1 cellular context compared by ENCODE assay signal in genomic region chr18:6414118-6414722, GRCh38.
TF ChIP-seq lines count a peak whose summit lies in the region.

No MANE protein-coding gene starts in this region.

TF ChIP-seq in HepG2, 621 proteins besides CTCF, POLR2A, EP300 and RAD21 (continued from another document and continues in another):
- TF ChIP-seq SRY (CRISPR knock-in tag; IDR thresholded peaks at IDR 0.05) (no peak), ZSCAN29 (CRISPR knock-in tag; conservative IDR thresholded peaks at IDR 0.05) (no peak), ATF6 (CRISPR knock-in tag; conservative IDR thresholded peaks at IDR 0.05) (no peak), ETV6 (CRISPR knock-in tag; conservative IDR thresholded peaks at IDR 0.05) (no peak), ZNF891 (CRISPR knock-in tag; IDR thresholded peaks at IDR 0.05) (peak; percentile 57; the same call in 1 of the 2 replicates), POLR2AphosphoS2 (IDR thresholded peaks at IDR 0.05; ENCODE audit: low read depth, low read length) (no peak), TCF7 (IDR thresholded peaks at IDR 0.05; ENCODE audit: low read depth) (no peak), CENPX (CRISPR knock-in tag; IDR thresholded peaks at IDR 0.05) (no peak), JUN (CRISPR knock-in tag; IDR thresholded peaks at IDR 0.05) (no peak), ZBTB14 (CRISPR knock-in tag; IDR thresholded peaks at IDR 0.05) (peak; percentile 51; the same call in 1 of the 2 replicates), CBX1 (IDR thresholded peaks at IDR 0.05; ENCODE audit: low read depth) (no peak), ISL2 (CRISPR knock-in tag; IDR thresholded peaks at IDR 0.05) (no peak), ZNF790 (CRISPR knock-in tag; IDR thresholded peaks at IDR 0.05; ENCODE audit: borderline replicate concordance) (peak; percentile 78; the same call in 1 of the 2 replicates), HOMEZ (CRISPR knock-in tag; IDR thresholded peaks at IDR 0.05; ENCODE audit: low read depth) (no peak), SALL1 (CRISPR knock-in tag; IDR thresholded peaks at IDR 0.05) (peak; percentile 33; the same call in 1 of the 2 replicates), RBM39 (IDR thresholded peaks at IDR 0.05; ENCODE audit: low read depth, low read length, poor library complexity, severe bottlenecking) (peak; percentile 34), PLRG1 (conservative IDR thresholded peaks at IDR 0.05) (no peak), BRD4 (CRISPR knock-in tag; IDR thresholded peaks at IDR 0.05) (no peak), CHD2 (IDR thresholded peaks at IDR 0.05; ENCODE audit: low read depth, low read length) (peak; percentile 78), ZNF614 (CRISPR knock-in tag; IDR thresholded peaks at IDR 0.05; ENCODE audit: borderline replicate concordance) (no peak), ZBTB7A (CRISPR knock-in tag; IDR thresholded peaks at IDR 0.05) (no peak), NBN (conservative IDR thresholded peaks at IDR 0.05) (no peak), ZNF598 (CRISPR knock-in tag; IDR thresholded peaks at IDR 0.05; ENCODE audit: borderline replicate concordance) (no peak), ZNF816 (CRISPR knock-in tag; IDR thresholded peaks at IDR 0.05; ENCODE audit: borderline replicate concordance) (no peak), ZNF724P (CRISPR knock-in tag; IDR thresholded peaks at IDR 0.05; ENCODE audit: borderline replicate concordance) (0 out of 2 replicates have a peak, but pooled peaks have one; percentile 55), ZNF484 (CRISPR knock-in tag; IDR thresholded peaks at IDR 0.05; ENCODE audit: borderline replicate concordance, low read depth) (no peak), CERS6 (CRISPR knock-in tag; IDR thresholded peaks at IDR 0.05) (no peak), JUNB (CRISPR knock-in tag; IDR thresholded peaks at IDR 0.05; ENCODE audit: borderline replicate concordance) (no peak), ZFY (CRISPR knock-in tag; IDR thresholded peaks at IDR 0.05) (peak; percentile 38), ZNF263 (CRISPR knock-in tag; IDR thresholded peaks at IDR 0.05) (peak; percentile 44; the same call in 1 of the 2 replicates), ZSCAN20 (CRISPR knock-in tag; IDR thresholded peaks at IDR 0.05; ENCODE audit: borderline replicate concordance) (no peak), MEIS2 (CRISPR knock-in tag; IDR thresholded peaks at IDR 0.05) (0 out of 2 replicates have a peak, but pooled peaks have one; percentile 17), MTA1 (CRISPR knock-in tag; IDR thresholded peaks at IDR 0.05; ENCODE audit: borderline replicate concordance) (no peak), ZNF232 (CRISPR knock-in tag; IDR thresholded peaks at IDR 0.05; ENCODE audit: borderline replicate concordance) (peak; percentile 47; the same call in 1 of the 2 replicates), SNAI1 (CRISPR knock-in tag; IDR thresholded peaks at IDR 0.05; ENCODE audit: borderline replicate concordance) (no peak)
- TF ChIP-seq, protein P1, sequence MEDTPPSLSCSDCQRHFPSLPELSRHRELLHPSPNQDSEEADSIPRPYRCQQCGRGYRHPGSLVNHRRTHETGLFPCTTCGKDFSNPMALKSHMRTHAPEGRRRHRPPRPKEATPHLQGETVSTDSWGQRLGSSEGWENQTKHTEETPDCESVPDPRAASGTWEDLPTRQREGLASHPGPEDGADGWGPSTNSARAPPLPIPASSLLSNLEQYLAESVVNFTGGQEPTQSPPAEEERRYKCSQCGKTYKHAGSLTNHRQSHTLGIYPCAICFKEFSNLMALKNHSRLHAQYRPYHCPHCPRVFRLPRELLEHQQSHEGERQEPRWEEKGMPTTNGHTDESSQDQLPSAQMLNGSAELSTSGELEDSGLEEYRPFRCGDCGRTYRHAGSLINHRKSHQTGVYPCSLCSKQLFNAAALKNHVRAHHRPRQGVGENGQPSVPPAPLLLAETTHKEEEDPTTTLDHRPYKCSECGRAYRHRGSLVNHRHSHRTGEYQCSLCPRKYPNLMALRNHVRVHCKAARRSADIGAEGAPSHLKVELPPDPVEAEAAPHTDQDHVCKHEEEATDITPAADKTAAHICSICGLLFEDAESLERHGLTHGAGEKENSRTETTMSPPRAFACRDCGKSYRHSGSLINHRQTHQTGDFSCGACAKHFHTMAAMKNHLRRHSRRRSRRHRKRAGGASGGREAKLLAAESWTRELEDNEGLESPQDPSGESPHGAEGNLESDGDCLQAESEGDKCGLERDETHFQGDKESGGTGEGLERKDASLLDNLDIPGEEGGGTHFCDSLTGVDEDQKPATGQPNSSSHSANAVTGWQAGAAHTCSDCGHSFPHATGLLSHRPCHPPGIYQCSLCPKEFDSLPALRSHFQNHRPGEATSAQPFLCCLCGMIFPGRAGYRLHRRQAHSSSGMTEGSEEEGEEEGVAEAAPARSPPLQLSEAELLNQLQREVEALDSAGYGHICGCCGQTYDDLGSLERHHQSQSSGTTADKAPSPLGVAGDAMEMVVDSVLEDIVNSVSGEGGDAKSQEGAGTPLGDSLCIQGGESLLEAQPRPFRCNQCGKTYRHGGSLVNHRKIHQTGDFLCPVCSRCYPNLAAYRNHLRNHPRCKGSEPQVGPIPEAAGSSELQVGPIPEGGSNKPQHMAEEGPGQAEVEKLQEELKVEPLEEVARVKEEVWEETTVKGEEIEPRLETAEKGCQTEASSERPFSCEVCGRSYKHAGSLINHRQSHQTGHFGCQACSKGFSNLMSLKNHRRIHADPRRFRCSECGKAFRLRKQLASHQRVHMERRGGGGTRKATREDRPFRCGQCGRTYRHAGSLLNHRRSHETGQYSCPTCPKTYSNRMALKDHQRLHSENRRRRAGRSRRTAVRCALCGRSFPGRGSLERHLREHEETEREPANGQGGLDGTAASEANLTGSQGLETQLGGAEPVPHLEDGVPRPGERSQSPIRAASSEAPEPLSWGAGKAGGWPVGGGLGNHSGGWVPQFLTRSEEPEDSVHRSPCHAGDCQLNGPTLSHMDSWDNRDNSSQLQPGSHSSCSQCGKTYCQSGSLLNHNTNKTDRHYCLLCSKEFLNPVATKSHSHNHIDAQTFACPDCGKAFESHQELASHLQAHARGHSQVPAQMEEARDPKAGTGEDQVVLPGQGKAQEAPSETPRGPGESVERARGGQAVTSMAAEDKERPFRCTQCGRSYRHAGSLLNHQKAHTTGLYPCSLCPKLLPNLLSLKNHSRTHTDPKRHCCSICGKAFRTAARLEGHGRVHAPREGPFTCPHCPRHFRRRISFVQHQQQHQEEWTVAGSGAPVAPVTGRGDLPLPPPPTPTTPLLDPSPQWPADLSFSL (CRISPR knock-in tag; IDR thresholded peaks at IDR 0.05) = no peak
- TF ChIP-seq, protein P2, sequence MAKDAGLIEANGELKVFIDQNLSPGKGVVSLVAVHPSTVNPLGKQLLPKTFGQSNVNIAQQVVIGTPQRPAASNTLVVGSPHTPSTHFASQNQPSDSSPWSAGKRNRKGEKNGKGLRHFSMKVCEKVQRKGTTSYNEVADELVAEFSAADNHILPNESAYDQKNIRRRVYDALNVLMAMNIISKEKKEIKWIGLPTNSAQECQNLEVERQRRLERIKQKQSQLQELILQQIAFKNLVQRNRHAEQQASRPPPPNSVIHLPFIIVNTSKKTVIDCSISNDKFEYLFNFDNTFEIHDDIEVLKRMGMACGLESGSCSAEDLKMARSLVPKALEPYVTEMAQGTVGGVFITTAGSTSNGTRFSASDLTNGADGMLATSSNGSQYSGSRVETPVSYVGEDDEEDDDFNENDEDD (CRISPR knock-in tag; IDR thresholded peaks at IDR 0.05; ENCODE audit: borderline replicate concordance) = no peak
- TF ChIP-seq, protein P3, sequence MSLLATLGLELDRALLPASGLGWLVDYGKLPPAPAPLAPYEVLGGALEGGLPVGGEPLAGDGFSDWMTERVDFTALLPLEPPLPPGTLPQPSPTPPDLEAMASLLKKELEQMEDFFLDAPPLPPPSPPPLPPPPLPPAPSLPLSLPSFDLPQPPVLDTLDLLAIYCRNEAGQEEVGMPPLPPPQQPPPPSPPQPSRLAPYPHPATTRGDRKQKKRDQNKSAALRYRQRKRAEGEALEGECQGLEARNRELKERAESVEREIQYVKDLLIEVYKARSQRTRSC (CRISPR knock-in tag; IDR thresholded peaks at IDR 0.05; ENCODE audit: low read depth) = no peak
- TF ChIP-seq, protein P4, sequence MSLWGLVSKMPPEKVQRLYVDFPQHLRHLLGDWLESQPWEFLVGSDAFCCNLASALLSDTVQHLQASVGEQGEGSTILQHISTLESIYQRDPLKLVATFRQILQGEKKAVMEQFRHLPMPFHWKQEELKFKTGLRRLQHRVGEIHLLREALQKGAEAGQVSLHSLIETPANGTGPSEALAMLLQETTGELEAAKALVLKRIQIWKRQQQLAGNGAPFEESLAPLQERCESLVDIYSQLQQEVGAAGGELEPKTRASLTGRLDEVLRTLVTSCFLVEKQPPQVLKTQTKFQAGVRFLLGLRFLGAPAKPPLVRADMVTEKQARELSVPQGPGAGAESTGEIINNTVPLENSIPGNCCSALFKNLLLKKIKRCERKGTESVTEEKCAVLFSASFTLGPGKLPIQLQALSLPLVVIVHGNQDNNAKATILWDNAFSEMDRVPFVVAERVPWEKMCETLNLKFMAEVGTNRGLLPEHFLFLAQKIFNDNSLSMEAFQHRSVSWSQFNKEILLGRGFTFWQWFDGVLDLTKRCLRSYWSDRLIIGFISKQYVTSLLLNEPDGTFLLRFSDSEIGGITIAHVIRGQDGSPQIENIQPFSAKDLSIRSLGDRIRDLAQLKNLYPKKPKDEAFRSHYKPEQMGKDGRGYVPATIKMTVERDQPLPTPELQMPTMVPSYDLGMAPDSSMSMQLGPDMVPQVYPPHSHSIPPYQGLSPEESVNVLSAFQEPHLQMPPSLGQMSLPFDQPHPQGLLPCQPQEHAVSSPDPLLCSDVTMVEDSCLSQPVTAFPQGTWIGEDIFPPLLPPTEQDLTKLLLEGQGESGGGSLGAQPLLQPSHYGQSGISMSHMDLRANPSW (CRISPR knock-in tag; IDR thresholded peaks at IDR 0.05; ENCODE audit: borderline replicate concordance) = no peak
- TF ChIP-seq, protein P5, sequence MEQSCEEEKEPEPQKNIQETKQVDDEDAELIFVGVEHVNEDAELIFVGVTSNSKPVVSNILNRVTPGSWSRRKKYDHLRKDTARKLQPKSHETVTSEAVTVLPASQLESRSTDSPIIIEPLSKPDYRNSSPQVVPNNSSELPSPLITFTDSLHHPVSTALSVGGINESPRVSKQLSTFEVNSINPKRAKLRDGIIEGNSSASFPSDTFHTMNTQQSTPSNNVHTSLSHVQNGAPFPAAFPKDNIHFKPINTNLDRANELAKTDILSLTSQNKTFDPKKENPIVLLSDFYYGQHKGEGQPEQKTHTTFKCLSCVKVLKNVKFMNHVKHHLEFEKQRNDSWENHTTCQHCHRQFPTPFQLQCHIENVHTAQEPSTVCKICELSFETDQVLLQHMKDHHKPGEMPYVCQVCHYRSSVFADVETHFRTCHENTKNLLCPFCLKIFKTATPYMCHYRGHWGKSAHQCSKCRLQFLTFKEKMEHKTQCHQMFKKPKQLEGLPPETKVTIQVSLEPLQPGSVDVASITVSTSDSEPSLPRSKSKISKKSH (CRISPR knock-in tag; IDR thresholded peaks at IDR 0.05; ENCODE audit: borderline replicate concordance) = peak; percentile 69; the same call in 1 of the 2 replicates
- TF ChIP-seq, protein P6, sequence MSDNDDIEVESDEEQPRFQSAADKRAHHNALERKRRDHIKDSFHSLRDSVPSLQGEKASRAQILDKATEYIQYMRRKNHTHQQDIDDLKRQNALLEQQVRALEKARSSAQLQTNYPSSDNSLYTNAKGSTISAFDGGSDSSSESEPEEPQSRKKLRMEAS (IDR thresholded peaks at IDR 0.05) = peak; percentile 30; the same call in 1 of the 2 replicates
